ENCODE assay signal across 20 cellular contexts in genomic region chr15:65990298-65990981, GRCh38.
"Had no signal": no experiment of that assay in that cellular context is flagged by ENCODE, and none has a peak within 500 bp of the region (broad histone marks: within the 10 kb centered on the region; RNA-seq: fewer than 3 reads in every experiment).

No MANE protein-coding gene starts in this region.

- DNase-seq: Karpas-422, KG1, MV-4-11, NCI-H1048, NCI-H1105, NCI-H1417, NCI-H1436 treated with DMSO at 0.1 percent for 48 hours, NCI-H1694, NCI-H187 treated with DMSO at 0.1 percent for 48 hours, NCI-H2029 treated with DMSO at 0.1 percent for 48 hours, NCI-H2171 treated with DMSO at 0.1 percent for 48 hours, NCI-H345, NCI-H446 treated with DMSO at 0.1 percent for 48 hours, NCI-H510A treated with DMSO at 0.1 percent for 48 hours, NCI-H526, Right ventricle myocardium superior, RPMI8226, SIG-M5 had no signal

- H3K9me3 ChIP-seq: SJSA1 had no signal

- H3K4me3 ChIP-seq: SJSA1, SK-N-MC had no signal

- H3K36me3 ChIP-seq: SJSA1 had no signal
